ENCODE assay signal across 8 cellular contexts in the genomic region with DNA sequence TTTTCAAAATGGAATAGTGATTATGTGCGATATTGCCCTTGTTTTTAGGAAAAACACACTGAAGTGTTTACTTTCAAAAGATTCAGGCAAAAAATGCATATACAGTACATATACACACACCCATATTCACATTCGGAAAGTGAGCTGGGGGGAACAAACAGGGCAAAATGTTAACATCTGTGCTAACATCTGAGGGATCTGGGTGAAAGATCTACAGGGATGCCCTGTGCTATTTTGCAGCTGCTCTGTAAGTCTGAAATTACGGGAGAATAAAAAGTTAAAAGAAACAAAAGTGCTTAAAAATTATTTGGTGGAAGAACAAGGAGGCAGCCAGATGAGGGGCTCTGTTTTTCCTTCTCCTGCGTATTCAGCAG. TPM values are rescaled to one million over a fixed set of nuclear protein-coding genes. Genes with fewer than 3 reads are reported as not detected.
DNase-seq lines count a peak whose midpoint lies in the region; ATAC-seq, FAIRE-seq and TF ChIP-seq lines count a peak whose summit lies in the region.
"Had no signal": no experiment of that assay in that cellular context is flagged by ENCODE, and none has a peak within 500 bp of the region (broad histone marks: within the 10 kb centered on the region; RNA-seq: fewer than 3 reads in every experiment).

No MANE protein-coding gene starts in this region.

- H3K27me3 Mint-ChIP-seq in astrocyte (ENCODE audit: low read depth, unreplicated experiment): no peaks in the 10 kb centered on the region

- H3K9me3 ChIP-seq in astrocyte (ENCODE audit: insufficient read depth, low read depth, low read length) (no peaks in the 10 kb centered on the region), stomach (no peaks in the 10 kb centered on the region)

- H3K4me3 ChIP-seq in HL-60 (replicated peaks; ENCODE audit: insufficient read depth, low read length): peak overlapping the region; percentile 68
- peak overlapping the region; percentile 69 for H3K4me3 ChIP-seq in astrocyte (ENCODE audit: insufficient read depth, low read depth, low read length)
- peak overlapping the region; percentile 81 for H3K4me3 ChIP-seq in kidney epithelial cell (ENCODE audit: low read depth, low read length)
- peak overlapping the region; percentile 65 to 95 (median 86) for H3K4me3 ChIP-seq in stomach

- DNase-seq in HL-60 (ENCODE audit: low read depth in 1 of 2, low spot score in 1 of 2) (no peak), astrocyte (ENCODE audit: low read depth) (no peak), kidney epithelial cell (ENCODE audit: low read depth) (no peak), stomach (no peak)
- DNase-seq: cerebellar nuclear complex had no signal

- no peaks in the 10 kb centered on the region for H3K9me3 Mint-ChIP-seq in astrocyte (ENCODE audit: unreplicated experiment)

- H3K27ac ChIP-seq in HL-60 (replicated peaks) (no peak overlapping the region), astrocyte (ENCODE audit: low read depth, low read length) (no peak overlapping the region), stomach (peak overlapping the region; percentile 97 to 99 (median 98))

- peaks cover 14% of the 10 kb centered on the region for H3K4me1 ChIP-seq in astrocyte (ENCODE audit: insufficient read depth, low read length)
- peaks cover 25 to 68% (median 46%) of the 10 kb centered on the region in 4 donors for H3K4me1 ChIP-seq in stomach

- TF ChIP-seq EP300 in stomach (IDR thresholded peaks at IDR 0.05): no peak

- peaks cover 22% of the 10 kb centered on the region for H3K4me1 Mint-ChIP-seq in astrocyte (ENCODE audit: low read depth, unreplicated experiment)

- H3K79me2 ChIP-seq in astrocyte (ENCODE audit: insufficient read depth, low read length): peaks cover 28% of the 10 kb centered on the region

- peaks cover 29% of the 10 kb centered on the region for H4K20me1 ChIP-seq in astrocyte (ENCODE audit: insufficient read depth, low read length)

- H3K9ac ChIP-seq in astrocyte (ENCODE audit: low read length): peak overlapping the region; percentile 89

- H3K4me3 Mint-ChIP-seq in astrocyte (ENCODE audit: unreplicated experiment): peak overlapping the region; percentile 93

- H3K27me3 ChIP-seq in HL-60 (ENCODE audit: insufficient read depth, poor library complexity, severe bottlenecking) (no peaks in the 10 kb centered on the region), astrocyte (ENCODE audit: insufficient read depth, low read length) (no peaks in the 10 kb centered on the region), kidney epithelial cell (ENCODE audit: control insufficient read depth, insufficient read depth, low read length) (no peaks in the 10 kb centered on the region), stomach (peaks cover 0 to 7% (median 0%) of the 10 kb centered on the region in 3 donors)

- no peak for TF ChIP-seq CTCF in HL-60 (IDR thresholded peaks at IDR 0.05; ENCODE audit: insufficient read depth, low read length)
- no peak for TF ChIP-seq CTCF in astrocyte (IDR thresholded peaks at IDR 0.05; ENCODE audit: insufficient read depth, low read depth, low read length)
- no peak for TF ChIP-seq CTCF in kidney epithelial cell (IDR thresholded peaks at IDR 0.05; ENCODE audit: insufficient read depth, low read length, poor library complexity, severe bottlenecking)
- TF ChIP-seq CTCF in stomach (IDR thresholded peaks at IDR 0.05): no peak

- ATAC-seq in GM18858 (IDR thresholded peaks at IDR 0.05; ENCODE audit: unreplicated experiment) (no peak), HG02588 (IDR thresholded peaks at IDR 0.05; ENCODE audit: unreplicated experiment) (no peak), HG02884 (IDR thresholded peaks at IDR 0.05; ENCODE audit: unreplicated experiment) (no peak)

- FAIRE-seq in astrocyte (lab: Jason Lieb, UNC): no peak

- peak overlapping the region; percentile 88 for H2AFZ ChIP-seq in astrocyte (ENCODE audit: low read depth, low read length)

- H3K36me3 Mint-ChIP-seq in astrocyte (ENCODE audit: low read depth, unreplicated experiment): peaks cover 15% of the 10 kb centered on the region

- 11 to 21% (median 16%) methylated on average over 4 of the region's 4 CpGs for WGBS in stomach, 5 donors

- intact Hi-C loops in stomach (cut with DNase I; ENCODE audit: low total_unique reads): no loop called here

- H3K27ac Mint-ChIP-seq in astrocyte (ENCODE audit: unreplicated experiment): peak overlapping the region; percentile 83

- TF ChIP-seq POLR2A in stomach (IDR thresholded peaks at IDR 0.05): no peak

- H3K36me3 ChIP-seq in astrocyte (ENCODE audit: insufficient read depth, low read length) (no peaks in the 10 kb centered on the region), kidney epithelial cell (ENCODE audit: control insufficient read depth, insufficient read depth, low read length) (peaks cover 5% of the 10 kb centered on the region), stomach (peaks cover 13 to 33% (median 30%) of the 10 kb centered on the region in 4 donors)

- H3K4me2 ChIP-seq in astrocyte (ENCODE audit: low read length): peak overlapping the region; percentile 96

RNA-seq across cellular contexts. Expression of a gene that starts 0.9 kb away (rescaled TPM):
- 316 and 355 TPM in 2 replicates for total RNA-seq in astrocyte
- total RNA-seq in kidney epithelial cell: 303 and 381 TPM in 2 replicates
- 1,000 to 10,000 TPM in 1 of 5 donors, 100 to 1,000 TPM in 4; 231 to 2,024 (median 730) TPM for total RNA-seq in stomach
- 100 to 1,000 TPM; 355 to 952 (median 410) TPM for polyA plus RNA-seq in stomach

RNA-seq across cellular contexts. Expression of a gene that starts 31.2 kb away (rescaled TPM):
- not detected in 2 replicates for total RNA-seq in astrocyte
- not detected in 2 replicates for total RNA-seq in kidney epithelial cell
- total RNA-seq in stomach: not detected
- not detected for polyA plus RNA-seq in stomach

RNA-seq across cellular contexts. Expression of a gene that starts 51.9 kb away (rescaled TPM):
- total RNA-seq in astrocyte (not detected in 2 replicates), kidney epithelial cell (not detected in 2 replicates), stomach (not detected)
- not detected for polyA plus RNA-seq in stomach

Comparison
In these comparisons a context has a peak if more than half of its experiments do, and no peak if none do; other contexts are left out.
1. H3K27ac ChIP-seq: peak in stomach (5 of 5); none in HL-60 (single experiment) and astrocyte (single experiment).
2. Peak in every context shown above with its lines, with median percentiles within 50 percentile points of each other: H3K4me3 ChIP-seq.